ENCODE assay signal across 15 cellular contexts in the genomic region with DNA sequence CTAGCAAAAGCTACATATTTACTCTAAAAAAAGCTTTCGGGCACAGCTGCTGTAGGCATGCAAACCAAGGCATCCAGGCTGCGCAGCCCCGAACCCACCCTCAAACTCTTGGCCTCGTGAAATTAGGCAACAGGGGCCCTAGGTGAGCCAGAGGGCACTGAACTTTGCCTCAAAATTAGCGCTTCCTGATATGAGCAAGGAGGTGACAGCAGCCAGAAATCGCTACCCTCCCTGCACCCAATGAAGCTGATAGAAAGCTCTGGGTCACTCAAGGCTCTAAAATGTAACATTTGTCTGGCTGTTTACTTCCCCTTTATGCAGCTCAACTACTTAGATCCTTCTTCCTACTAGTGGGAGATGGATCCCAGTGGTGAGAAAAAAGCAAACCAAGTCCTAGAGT.
DNase-seq lines count a peak whose midpoint lies in the region; ATAC-seq and TF ChIP-seq lines count a peak whose summit lies in the region.
"Had no signal": no experiment of that assay in that cellular context is flagged by ENCODE, and none has a peak within 500 bp of the region (broad histone marks: within the 10 kb centered on the region; RNA-seq: fewer than 3 reads in every experiment).

No MANE protein-coding gene starts in this region.

- H3K36me3 ChIP-seq in right atrium auricular region (no peaks in the 10 kb centered on the region), RWPE2 (ENCODE audit: low read depth) (no peaks in the 10 kb centered on the region), thymus (ENCODE audit: control insufficient read depth, insufficient read depth) (peaks cover 20% of the 10 kb centered on the region)
- H3K36me3 ChIP-seq: colonic mucosa, ovary, thoracic aorta had no signal

- H3K27ac Mint-ChIP-seq in type B pancreatic cell, result no peak overlapping the region
- H3K27ac Mint-ChIP-seq: activated CD4-positive, alpha-beta T cell treated with anti-CD3 and anti-CD28 coated beads for 36 hours; T-cell had no signal

- H3K4me1 Mint-ChIP-seq in type B pancreatic cell (ENCODE audit: unreplicated experiment), result peaks cover 9% of the 10 kb centered on the region

- no peaks in the 10 kb centered on the region for H3K27me3 ChIP-seq in right atrium auricular region
- no peaks in the 10 kb centered on the region for H3K27me3 ChIP-seq in RWPE2 (ENCODE audit: insufficient read depth, poor library complexity, severe bottlenecking)
- H3K27me3 ChIP-seq in thymus (ENCODE audit: control insufficient read depth, insufficient read depth), result no peaks in the 10 kb centered on the region
- H3K27me3 ChIP-seq: colonic mucosa, ovary had no signal

- DNase-seq in right atrium auricular region (ENCODE audit: low spot score) (no peak), Right ventricle myocardium superior (no peak), RWPE2 (ENCODE audit: low spot score) (no peak), epithelial cell of prostate (ENCODE audit: low read depth, low spot score) (no peak), activated T-cell treated with anti-CD3 and anti-CD28 coated beads for 4 hours (no peak), EL (no peak), type B pancreatic cell (ENCODE audit: extremely low spot score, unreplicated experiment) (no peak)
- DNase-seq: activated CD4-positive, alpha-beta T cell treated with anti-CD3 and anti-CD28 coated beads for 36 hours; colonic mucosa; Karpas-422; NCI-H2081; ovary; T-cell had no signal

- H3K36me3 Mint-ChIP-seq in type B pancreatic cell, result no peaks in the 10 kb centered on the region
- H3K36me3 Mint-ChIP-seq: T-cell had no signal

- H3K4me3 ChIP-seq in right atrium auricular region (no peak overlapping the region), RWPE2 (ENCODE audit: severe bottlenecking) (no peak overlapping the region), thymus (ENCODE audit: low read length) (no peak overlapping the region)
- H3K4me3 ChIP-seq: colonic mucosa, ovary, thoracic aorta had no signal

- WGBS in thymus, result 80% methylated on average over 6 of the region's 6 CpGs

- peaks cover 0 to 4% of the 10 kb centered on the region in 2 donors for H3K9me3 ChIP-seq in right atrium auricular region
- no peaks in the 10 kb centered on the region for H3K9me3 ChIP-seq in RWPE2 (ENCODE audit: severe bottlenecking)
- H3K9me3 ChIP-seq in thymus (ENCODE audit: control insufficient read depth), result no peaks in the 10 kb centered on the region
- H3K9me3 ChIP-seq: colonic mucosa, ovary, thoracic aorta had no signal

- no peaks in the 10 kb centered on the region for H3K9me3 Mint-ChIP-seq in type B pancreatic cell
- H3K9me3 Mint-ChIP-seq: T-cell had no signal

- H3K4me1 ChIP-seq in right atrium auricular region (peaks cover 0 to 67% of the 10 kb centered on the region in 2 donors), RWPE2 (ENCODE audit: insufficient read depth, poor library complexity, severe bottlenecking) (peaks cover 42% of the 10 kb centered on the region), thymus (ENCODE audit: control insufficient read depth, insufficient read depth, low read length) (peaks cover 81% of the 10 kb centered on the region)
- H3K4me1 ChIP-seq: colonic mucosa had no signal

- ATAC-seq in Right ventricle myocardium superior (ENCODE audit: poor library complexity), result no peak
- ATAC-seq in RWPE2 (ENCODE audit: low read depth), result no peak

- no peaks in the 10 kb centered on the region for H3K27me3 Mint-ChIP-seq in type B pancreatic cell
- H3K27me3 Mint-ChIP-seq: activated CD4-positive, alpha-beta T cell treated with anti-CD3 and anti-CD28 coated beads for 36 hours; T-cell had no signal

- H3K4me3 Mint-ChIP-seq in type B pancreatic cell, result no peak overlapping the region
- H3K4me3 Mint-ChIP-seq: activated CD4-positive, alpha-beta T cell treated with anti-CD3 and anti-CD28 coated beads for 36 hours; T-cell had no signal

- H3K27ac ChIP-seq in right atrium auricular region, result peak overlapping the region; percentile 12 to 23
- peak overlapping the region; percentile 92 for H3K27ac ChIP-seq in RWPE2 (ENCODE audit: poor library complexity, severe bottlenecking)
- peak overlapping the region; percentile 84 for H3K27ac ChIP-seq in epithelial cell of prostate
- peak overlapping the region; percentile 77 for H3K27ac ChIP-seq in thymus (ENCODE audit: low read depth)
- H3K27ac ChIP-seq: colonic mucosa, thoracic aorta had no signal

- TF ChIP-seq CTCF in right atrium auricular region (IDR thresholded peaks at IDR 0.05) (no peak), RWPE2 (IDR thresholded peaks at IDR 0.05; ENCODE audit: poor library complexity, severe bottlenecking) (no peak), type B pancreatic cell (conservative IDR thresholded peaks at IDR 0.05) (no peak)

- intact Hi-C loops in Right ventricle myocardium superior (cut with DNase I), result no loop called here

Comparison
In these comparisons a context has a peak if more than half of its experiments do, and no peak if none do; other contexts are left out.
1. H3K27ac ChIP-seq: peak in every context shown above with its lines; median percentile 92 in RWPE2; 84 in epithelial cell of prostate; 77 in thymus; 18 in right atrium auricular region.